ENCODE assay signal across 1 cellular context in the genomic region with DNA sequence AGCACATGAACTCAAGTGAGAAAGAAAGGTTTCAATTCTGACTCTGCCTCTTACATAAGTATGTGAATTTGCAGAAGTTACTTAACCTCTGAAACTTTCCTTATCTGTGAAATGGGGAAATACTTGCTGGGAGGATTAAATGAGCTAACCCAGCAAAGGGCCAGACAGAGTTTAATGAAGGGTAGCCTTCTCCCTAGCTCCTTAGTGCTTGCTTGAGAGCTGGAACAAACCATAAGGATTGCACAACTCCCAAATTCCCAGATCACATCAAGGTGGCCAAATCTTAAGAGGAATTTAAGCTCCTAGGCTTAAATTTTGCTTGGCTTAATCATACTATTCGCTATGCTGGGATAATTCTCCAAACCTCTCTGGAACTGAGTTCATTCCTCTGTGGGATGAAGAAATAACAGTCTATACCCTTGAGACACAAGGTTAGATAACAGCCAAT.
TF ChIP-seq lines count a peak whose summit lies in the region.

No MANE protein-coding gene starts in this region.

TF ChIP-seq in SK-N-SH, 30 proteins besides CTCF, POLR2A, EP300 and RAD21 (continued from another document):
- TF ChIP-seq, protein P1, sequence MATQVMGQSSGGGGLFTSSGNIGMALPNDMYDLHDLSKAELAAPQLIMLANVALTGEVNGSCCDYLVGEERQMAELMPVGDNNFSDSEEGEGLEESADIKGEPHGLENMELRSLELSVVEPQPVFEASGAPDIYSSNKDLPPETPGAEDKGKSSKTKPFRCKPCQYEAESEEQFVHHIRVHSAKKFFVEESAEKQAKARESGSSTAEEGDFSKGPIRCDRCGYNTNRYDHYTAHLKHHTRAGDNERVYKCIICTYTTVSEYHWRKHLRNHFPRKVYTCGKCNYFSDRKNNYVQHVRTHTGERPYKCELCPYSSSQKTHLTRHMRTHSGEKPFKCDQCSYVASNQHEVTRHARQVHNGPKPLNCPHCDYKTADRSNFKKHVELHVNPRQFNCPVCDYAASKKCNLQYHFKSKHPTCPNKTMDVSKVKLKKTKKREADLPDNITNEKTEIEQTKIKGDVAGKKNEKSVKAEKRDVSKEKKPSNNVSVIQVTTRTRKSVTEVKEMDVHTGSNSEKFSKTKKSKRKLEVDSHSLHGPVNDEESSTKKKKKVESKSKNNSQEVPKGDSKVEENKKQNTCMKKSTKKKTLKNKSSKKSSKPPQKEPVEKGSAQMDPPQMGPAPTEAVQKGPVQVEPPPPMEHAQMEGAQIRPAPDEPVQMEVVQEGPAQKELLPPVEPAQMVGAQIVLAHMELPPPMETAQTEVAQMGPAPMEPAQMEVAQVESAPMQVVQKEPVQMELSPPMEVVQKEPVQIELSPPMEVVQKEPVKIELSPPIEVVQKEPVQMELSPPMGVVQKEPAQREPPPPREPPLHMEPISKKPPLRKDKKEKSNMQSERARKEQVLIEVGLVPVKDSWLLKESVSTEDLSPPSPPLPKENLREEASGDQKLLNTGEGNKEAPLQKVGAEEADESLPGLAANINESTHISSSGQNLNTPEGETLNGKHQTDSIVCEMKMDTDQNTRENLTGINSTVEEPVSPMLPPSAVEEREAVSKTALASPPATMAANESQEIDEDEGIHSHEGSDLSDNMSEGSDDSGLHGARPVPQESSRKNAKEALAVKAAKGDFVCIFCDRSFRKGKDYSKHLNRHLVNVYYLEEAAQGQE (IDR thresholded peaks at IDR 0.05; ENCODE audit: low read depth, low read length), result no peak
- TF ChIP-seq, protein P2, sequence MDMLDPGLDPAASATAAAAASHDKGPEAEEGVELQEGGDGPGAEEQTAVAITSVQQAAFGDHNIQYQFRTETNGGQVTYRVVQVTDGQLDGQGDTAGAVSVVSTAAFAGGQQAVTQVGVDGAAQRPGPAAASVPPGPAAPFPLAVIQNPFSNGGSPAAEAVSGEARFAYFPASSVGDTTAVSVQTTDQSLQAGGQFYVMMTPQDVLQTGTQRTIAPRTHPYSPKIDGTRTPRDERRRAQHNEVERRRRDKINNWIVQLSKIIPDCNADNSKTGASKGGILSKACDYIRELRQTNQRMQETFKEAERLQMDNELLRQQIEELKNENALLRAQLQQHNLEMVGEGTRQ (IDR thresholded peaks at IDR 0.05; ENCODE audit: borderline replicate concordance, low read depth, low read length), result no peak
- TF ChIP-seq, protein P3, sequence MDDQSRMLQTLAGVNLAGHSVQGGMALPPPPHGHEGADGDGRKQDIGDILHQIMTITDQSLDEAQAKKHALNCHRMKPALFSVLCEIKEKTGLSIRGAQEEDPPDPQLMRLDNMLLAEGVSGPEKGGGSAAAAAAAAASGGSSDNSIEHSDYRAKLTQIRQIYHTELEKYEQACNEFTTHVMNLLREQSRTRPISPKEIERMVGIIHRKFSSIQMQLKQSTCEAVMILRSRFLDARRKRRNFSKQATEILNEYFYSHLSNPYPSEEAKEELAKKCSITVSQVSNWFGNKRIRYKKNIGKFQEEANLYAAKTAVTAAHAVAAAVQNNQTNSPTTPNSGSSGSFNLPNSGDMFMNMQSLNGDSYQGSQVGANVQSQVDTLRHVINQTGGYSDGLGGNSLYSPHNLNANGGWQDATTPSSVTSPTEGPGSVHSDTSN (IDR thresholded peaks at IDR 0.05), result no peak
- TF ChIP-seq, protein P4, sequence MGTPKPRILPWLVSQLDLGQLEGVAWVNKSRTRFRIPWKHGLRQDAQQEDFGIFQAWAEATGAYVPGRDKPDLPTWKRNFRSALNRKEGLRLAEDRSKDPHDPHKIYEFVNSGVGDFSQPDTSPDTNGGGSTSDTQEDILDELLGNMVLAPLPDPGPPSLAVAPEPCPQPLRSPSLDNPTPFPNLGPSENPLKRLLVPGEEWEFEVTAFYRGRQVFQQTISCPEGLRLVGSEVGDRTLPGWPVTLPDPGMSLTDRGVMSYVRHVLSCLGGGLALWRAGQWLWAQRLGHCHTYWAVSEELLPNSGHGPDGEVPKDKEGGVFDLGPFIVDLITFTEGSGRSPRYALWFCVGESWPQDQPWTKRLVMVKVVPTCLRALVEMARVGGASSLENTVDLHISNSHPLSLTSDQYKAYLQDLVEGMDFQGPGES (IDR thresholded peaks at IDR 0.05; ENCODE audit: low read depth, low read length), result no peak
- TF ChIP-seq FOXM1 (IDR thresholded peaks at IDR 0.05; ENCODE audit: low read depth), result no peak
TF ChIP-seq in SK-N-SH: peak in this region for 0.
